In genomic region chr11:65439331-65440181, GRCh38 we compare ENCODE assay signal across 11 cellular contexts. TPM values are rescaled to one million over a fixed set of nuclear protein-coding genes. Genes with fewer than 3 reads are reported as not detected.
A peak's percentile ranks its signal among the peaks of the same experiment; 100 is the strongest.
DNase-seq lines count a peak whose midpoint lies in the region; TF ChIP-seq lines count a peak whose summit lies in the region.
"Had no signal": no experiment of that assay in that cellular context is flagged by ENCODE, and none has a peak within 500 bp of the region (broad histone marks: within the 10 kb centered on the region; RNA-seq: fewer than 3 reads in every experiment).

No MANE protein-coding gene starts in this region.

- no peak overlapping the region for H3K9ac ChIP-seq in liver (ENCODE audit: low read depth in 1 of 2, low read length in 2 of 2)

- peak overlapping the region; percentile 48 to 52 for H3K27ac ChIP-seq in liver (ENCODE audit: low read depth in 1 of 2, low read length in 2 of 2)
- peak overlapping the region; percentile 45 to 100 (median 63) for H3K27ac ChIP-seq in transverse colon

- H3K4me1 Mint-ChIP-seq in activated naive CD4-positive, alpha-beta T cell treated with anti-CD3 and anti-CD28 coated beads, Interleukin-2, amount 10 ng/mL, durations not matched to agents 7 days and 5 days: peaks cover 82% of the 10 kb centered on the region
- peaks cover 6% of the 10 kb centered on the region for H3K4me1 Mint-ChIP-seq in endothelial cell (ENCODE audit: unreplicated experiment)

- H3K4me3 ChIP-seq in liver (ENCODE audit: low read depth in 1 of 3, low read length in 3 of 3): no peak overlapping the region
- no peak overlapping the region for H3K4me3 ChIP-seq in transverse colon
- H3K4me3 ChIP-seq: lung had no signal

- no peak for DNase-seq in activated naive CD4-positive, alpha-beta T cell treated with anti-CD3 and anti-CD28 coated beads, Interleukin-2, amount 10 ng/mL, durations not matched to agents 7 days and 5 days
- DNase-seq in activated naive CD4-positive, alpha-beta T cell treated with anti-CD3 and anti-CD28 coated beads, Interleukin-2, amount 50 U/mL, for 16 hours: no peak
- DNase-seq in amniotic epithelial cell (ENCODE audit: low read depth) (peak; percentile 60), transverse colon (no peak), endothelial cell (ENCODE audit: low spot score) (no peak), NCI-H524 (lab: John Stamatoyannopoulos, UW) (no peak), amygdala (lab: John Stamatoyannopoulos, UW) (no peak)
- DNase-seq: BE2C, NCI-H1694 treated with DMSO at 0.1 percent for 48 hours had no signal

- TF ChIP-seq RAD21 in liver (IDR thresholded peaks at IDR 0.05): no peak

- TF ChIP-seq CTCF in liver (IDR thresholded peaks at IDR 0.05; ENCODE audit: low read depth, low read length, missing input control) (no peak), transverse colon (IDR thresholded peaks at IDR 0.05) (no peak), endothelial cell (IDR thresholded peaks at IDR 0.05; ENCODE audit: unreplicated experiment) (no peak)

- no peak for TF ChIP-seq EP300 in transverse colon (IDR thresholded peaks at IDR 0.05; ENCODE audit: low read depth)

- H3K27me3 ChIP-seq in liver (ENCODE audit: control insufficient read depth in 4 of 4, insufficient read depth in 4 of 4, low read length in 3 of 4) (no peaks in the 10 kb centered on the region), transverse colon (no peaks in the 10 kb centered on the region)
- H3K27me3 ChIP-seq: BE2C had no signal

- in situ Hi-C loops in transverse colon (cut with MboI; ENCODE audit: low pct_ligation_motif_present in 1 of 4, low pct_unique_long_range_greater_than_20kb in 1 of 4, low sequenced_read_pairs in 3 of 4): no loop called here

- H3K36me3 Mint-ChIP-seq in activated naive CD4-positive, alpha-beta T cell treated with anti-CD3 and anti-CD28 coated beads, Interleukin-2, amount 10 ng/mL, durations not matched to agents 7 days and 5 days: peaks cover 65% of the 10 kb centered on the region
- H3K36me3 Mint-ChIP-seq in endothelial cell (ENCODE audit: low read depth, unreplicated experiment): peaks cover 26% of the 10 kb centered on the region

- 72% methylated on average over 7 of the region's 7 CpGs for WGBS in liver
- WGBS in transverse colon (ENCODE audit: low coverage in 1 of 2), 2 donors: 84 to 88% methylated on average over 7 of the region's 7 CpGs

- no peaks in the 10 kb centered on the region for H3K27me3 Mint-ChIP-seq in activated naive CD4-positive, alpha-beta T cell treated with anti-CD3 and anti-CD28 coated beads, Interleukin-2, amount 10 ng/mL, durations not matched to agents 7 days and 5 days
- H3K27me3 Mint-ChIP-seq in endothelial cell (ENCODE audit: unreplicated experiment): peaks cover 1% of the 10 kb centered on the region

- no peaks in the 10 kb centered on the region for H3K9me3 ChIP-seq in liver (ENCODE audit: control insufficient read depth in 4 of 4, low read length in 3 of 4)
- no peaks in the 10 kb centered on the region for H3K9me3 ChIP-seq in transverse colon
- H3K9me3 ChIP-seq: BE2C had no signal

- H3K27ac Mint-ChIP-seq in activated naive CD4-positive, alpha-beta T cell treated with anti-CD3 and anti-CD28 coated beads, Interleukin-2, amount 10 ng/mL, durations not matched to agents 7 days and 5 days: peak overlapping the region; percentile 91
- H3K27ac Mint-ChIP-seq in endothelial cell (ENCODE audit: unreplicated experiment): no peak overlapping the region

- H3K36me3 ChIP-seq in liver (ENCODE audit: control insufficient read depth in 4 of 4, insufficient read depth in 3 of 4, low read depth in 1 of 4, low read length in 3 of 4): peaks cover 5 to 27% (median 12%) of the 10 kb centered on the region in 4 donors
- H3K36me3 ChIP-seq in transverse colon: peaks cover 0 to 51% (median 15%) of the 10 kb centered on the region in 4 donors

- intact Hi-C loops in transverse colon (cut with DNase I; ENCODE audit: low total_unique reads): no loop called here

- CTCF ChIA-PET in activated naive CD4-positive, alpha-beta T cell treated with anti-CD3 and anti-CD28 coated beads, Interleukin-2, amount 10 ng/mL, durations not matched to agents 7 days and 5 days (lab: Charles Lee): no interaction called here

- TF ChIP-seq POLR2A in transverse colon (IDR thresholded peaks at IDR 0.05): peak; percentile 41

- H3K4me1 ChIP-seq in liver (ENCODE audit: control insufficient read depth in 4 of 4, insufficient read depth in 4 of 4, low read length in 3 of 4) (peaks cover 0 to 30% (median 11%) of the 10 kb centered on the region in 4 donors), transverse colon (peaks cover 11 to 66% (median 21%) of the 10 kb centered on the region in 4 donors)
- H3K4me1 ChIP-seq: BE2C had no signal

- H3K9me3 Mint-ChIP-seq in activated naive CD4-positive, alpha-beta T cell treated with anti-CD3 and anti-CD28 coated beads, Interleukin-2, amount 10 ng/mL, durations not matched to agents 7 days and 5 days: no peaks in the 10 kb centered on the region
- no peaks in the 10 kb centered on the region for H3K9me3 Mint-ChIP-seq in endothelial cell (ENCODE audit: unreplicated experiment)

- H3K4me3 Mint-ChIP-seq in activated naive CD4-positive, alpha-beta T cell treated with anti-CD3 and anti-CD28 coated beads, Interleukin-2, amount 10 ng/mL, durations not matched to agents 7 days and 5 days: no peak overlapping the region
- no peak overlapping the region for H3K4me3 Mint-ChIP-seq in endothelial cell (ENCODE audit: unreplicated experiment)

TF ChIP-seq in liver, 16 proteins besides CTCF, POLR2A, EP300 and RAD21:
- TF ChIP-seq HNF4A (conservative IDR thresholded peaks at IDR 0.05) (no peak), JUND (IDR thresholded peaks at IDR 0.05) (peak in 1 of 2 donors; percentile 28), NR2F2 (IDR thresholded peaks at IDR 0.05) (peak; percentile 10)

RNA-seq across cellular contexts. Expression of gene NEAT1, which starts 17.0 kb away (rescaled TPM):
- total RNA-seq in liver (1,000 to 10,000 TPM in 1 of 2 donors, 10 to 100 TPM in 1; 29.6 to 1,968 TPM), transverse colon (100 to 1,000 TPM; 370 to 782 (median 680) TPM), endothelial cell (ENCODE audit: unreplicated experiment) (43.4 TPM)
- polyA plus RNA-seq in liver: 100 to 1,000 TPM in 1 of 2 donors, 10 to 100 TPM in 1; 50.2 to 111 TPM

RNA-seq across cellular contexts. Expression of gene FRMD8, which starts 53.1 kb away (rescaled TPM):
- total RNA-seq in liver: 10 to 100 TPM; 20.7 to 22.8 TPM
- polyA plus RNA-seq in liver: 1 to 10 TPM; 2.8 to 9.4 TPM
- total RNA-seq in transverse colon: 100 to 1,000 TPM in 3 of 4 donors, 10 to 100 TPM in 1; 64.3 to 164 (median 128) TPM
- 76.0 TPM for total RNA-seq in endothelial cell (ENCODE audit: unreplicated experiment)

RNA-seq across cellular contexts. Expression of gene SLC25A45, which starts 57.1 kb away (rescaled TPM):
- total RNA-seq in liver (1 to 10 TPM; 5.1 to 6.8 TPM), transverse colon (1 to 10 TPM; 2.2 to 5.6 (median 5.2) TPM), endothelial cell (ENCODE audit: unreplicated experiment) (3.3 TPM)
- 1 to 10 TPM; 4.5 to 5.6 TPM for polyA plus RNA-seq in liver

RNA-seq across cellular contexts. Expression of gene MALAT1, which starts 59.3 kb away (rescaled TPM):
- total RNA-seq in liver: 1,000 to 10,000 TPM; 3,688 to 8,306 TPM
- polyA plus RNA-seq in liver: 1,000 to 10,000 TPM in 1 of 2 donors, 10 to 100 TPM in 1; 11.9 to 3,868 TPM
- total RNA-seq in transverse colon: over 10,000 TPM; 17,948 to 48,028 (median 23,406) TPM
- 4,747 TPM for total RNA-seq in endothelial cell (ENCODE audit: unreplicated experiment)
